Comparison of ENCODE assay signal across 8 cellular contexts in genomic region chr19:10501971-10502523, GRCh38. TPM values are rescaled to one million over a fixed set of nuclear protein-coding genes. Genes with fewer than 3 reads are reported as not detected.
A peak's percentile ranks its signal among the peaks of the same experiment; 100 is the strongest.
DNase-seq lines count a peak whose midpoint lies in the region; ATAC-seq, FAIRE-seq and TF ChIP-seq lines count a peak whose summit lies in the region.

No MANE protein-coding gene starts in this region.

- TF ChIP-seq POLR2A in heart left ventricle (IDR thresholded peaks at IDR 0.05) = no peak

- H3K9ac ChIP-seq in adipocyte (ENCODE audit: low read length) = peak overlapping the region; percentile 100

- ATAC-seq in HG03439 (IDR thresholded peaks at IDR 0.05; ENCODE audit: unreplicated experiment) (peak; percentile 38), heart left ventricle (peak; percentile 60 to 82 (median 76)), pancreas (peak; percentile 73 to 81 (median 76))

- intact Hi-C loops in heart left ventricle (cut with DNase I) = loop anchor here in 8 of 10 donors (2.0 to 10.0 kb wide), 5 partner anchors 40 to 67 kb away; partner anchors contain the start of genes CDKN2D (in 5 of the 8), ATG4D (in 4 of the 8) and KRI1 (in 4 of the 8)
- intact Hi-C loops in pancreas (cut with DNase I) = no loop called here

- no peak for FAIRE-seq in pancreas (lab: Jason Lieb, UNC)

- H3K36me3 ChIP-seq in adipocyte (ENCODE audit: control insufficient read depth, insufficient read depth, low read length, severe bottlenecking) = peaks cover 17% of the 10 kb centered on the region
- peaks cover 0 to 27% (median 24%) of the 10 kb centered on the region in 9 donors for H3K36me3 ChIP-seq in heart left ventricle
- H3K36me3 ChIP-seq in pancreas = peaks cover 0 to 13% (median 0%) of the 10 kb centered on the region in 3 donors

- H3K27ac ChIP-seq in heart left ventricle (peak overlapping the region; percentile 96 to 100 (median 99)), pancreas (peak overlapping the region; percentile 93 to 99 (median 98))

- WGBS in heart left ventricle, 4 donors = 0 to 1% (median 0%) methylated on average over 20 to 35 of the region's 35 CpGs
- WGBS in pancreas, 2 donors = 0 to 1% methylated on average over 34 to 35 of the region's 35 CpGs

- H3K27me3 ChIP-seq in adipocyte (replicated peaks; ENCODE audit: control insufficient read depth, insufficient read depth, low read length) (no peaks in the 10 kb centered on the region), heart left ventricle (no peaks in the 10 kb centered on the region), pancreas (no peaks in the 10 kb centered on the region)

- DNase-seq in CMK (ENCODE audit: low read depth) (peak; percentile 44), GM19240 (ENCODE audit: insufficient read length, low spot score) (peak; percentile 59), RPMI7951 (ENCODE audit: low read depth) (peak; percentile 65), adipocyte (ENCODE audit: low read depth) (peak; percentile 82), heart left ventricle (peak; percentile 76 to 92 (median 89)), pancreas (peak; percentile 90 to 99 (median 96)), T1000 (lab: John Stamatoyannopoulos, UW) (no peak)

- H3K4me1 ChIP-seq in adipocyte (ENCODE audit: control insufficient read depth, insufficient read depth, low read length) (peaks cover 21% of the 10 kb centered on the region), heart left ventricle (peaks cover 0 to 51% (median 34%) of the 10 kb centered on the region in 12 donors), pancreas (peaks cover 0 to 5% (median 5%) of the 10 kb centered on the region in 3 donors)

- H3K4me3 ChIP-seq in adipocyte (ENCODE audit: low read length) (peak overlapping the region; percentile 87), heart left ventricle (peak overlapping the region; percentile 72 to 99 (median 95)), pancreas (peak overlapping the region; percentile 62 to 89 (median 83))

- no peak for TF ChIP-seq CTCF in heart left ventricle (IDR thresholded peaks at IDR 0.05)
- no peak for TF ChIP-seq CTCF in pancreas (IDR thresholded peaks at IDR 0.05)

- H3K9me3 ChIP-seq in adipocyte (ENCODE audit: control insufficient read depth, low read length) = no peaks in the 10 kb centered on the region
- no peaks in the 10 kb centered on the region for H3K9me3 ChIP-seq in heart left ventricle
- no peaks in the 10 kb centered on the region for H3K9me3 ChIP-seq in pancreas

RNA-seq across cellular contexts. Expression of gene KEAP1, which starts 1.1 kb away (rescaled TPM):
- 46.1 and 62.7 TPM in 2 replicates for total RNA-seq in RPMI7951 (2014; rRNA removed; shearing (Covaris generic))
- total RNA-seq in heart left ventricle (10 to 100 TPM; 52.8 to 94.2 (median 65.4) TPM), pancreas (10 to 100 TPM; 25.2 to 36.4 (median 32.3) TPM)
- polyA plus RNA-seq in heart left ventricle (10 to 100 TPM; 68.3 to 71.3 TPM), pancreas (10 to 100 TPM; 40.9 to 48.6 TPM)

RNA-seq across cellular contexts. Expression of gene S1PR5, which starts 15.2 kb away (rescaled TPM):
- total RNA-seq in RPMI7951 (2014; rRNA removed; shearing (Covaris generic)) = 0.29 TPM in 1 of 2 replicates, not detected in the other
- 1 to 10 TPM in 1 of 9 donors, under 1 TPM in 5, not detected in 3; 0.23 to 1.7 (median 0.32) TPM for total RNA-seq in heart left ventricle
- under 1 TPM in 1 of 2 donors, not detected in 1; 0.10 TPM for polyA plus RNA-seq in heart left ventricle
- total RNA-seq in pancreas = 1 to 10 TPM in 2 of 6 donors, under 1 TPM in 4; 0.32 to 1.3 (median 0.63) TPM
- polyA plus RNA-seq in pancreas = under 1 TPM; 0.21 to 0.38 TPM

RNA-seq across cellular contexts. Expression of gene ATG4D, which starts 41.7 kb away (rescaled TPM):
- total RNA-seq in RPMI7951 (2014; rRNA removed; shearing (Covaris generic)) = 13.2 and 16.3 TPM in 2 replicates
- total RNA-seq in heart left ventricle (10 to 100 TPM; 47.3 to 76.1 (median 55.3) TPM), pancreas (10 to 100 TPM; 12.9 to 26.9 (median 20.5) TPM)
- polyA plus RNA-seq in heart left ventricle (10 to 100 TPM; 55.9 to 83.5 TPM), pancreas (10 to 100 TPM; 35.2 to 62.1 TPM)

Comparison
In these comparisons a context has a peak if more than half of its experiments do, and no peak if none do; other contexts are left out.
1. intact Hi-C loops: an anchor here in heart left ventricle (2.0 to 10.0 kb wide); none called in pancreas.